In the genomic region with DNA sequence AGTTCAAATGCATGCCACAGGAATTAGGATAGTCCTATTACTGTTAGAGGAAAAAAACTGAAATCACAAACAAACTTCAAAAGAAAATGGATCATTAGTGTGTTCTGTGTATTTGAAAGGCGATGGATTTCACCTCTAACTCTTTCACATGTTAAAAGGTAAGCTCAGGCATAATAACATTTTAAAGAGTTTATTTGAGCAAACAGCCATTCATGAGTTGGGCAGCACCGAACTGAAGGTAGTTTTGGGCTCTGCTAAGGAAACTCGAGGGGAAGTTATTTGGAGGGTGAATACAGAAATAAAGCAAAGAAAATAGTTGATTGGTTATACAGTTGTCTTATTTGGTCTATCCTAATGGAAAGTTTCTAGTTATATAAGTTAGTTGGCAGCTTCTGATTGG, we compare ENCODE assay signal across 24 cellular contexts.
"Had no signal": no experiment of that assay in that cellular context is flagged by ENCODE, and none has a peak within 500 bp of the region (broad histone marks: within the 10 kb centered on the region; RNA-seq: fewer than 3 reads in every experiment).

No MANE protein-coding gene starts in this region.

- H3K27ac ChIP-seq: colonic mucosa, coronary artery, dorsolateral prefrontal cortex, epithelial cell of prostate, esophagus muscularis mucosa, esophagus squamous epithelium, foreskin keratinocyte, gastrocnemius medialis, gastroesophageal sphincter, heart left ventricle, heart right ventricle had no signal

- DNase-seq: colonic mucosa; cortex of kidney; dermis blood vessel endothelial cell; dorsolateral prefrontal cortex; effector CD4-positive, alpha-beta T cell; effector CD8-positive, alpha-beta T cell; effector memory CD4-positive, alpha-beta T cell; effector memory CD8-positive, alpha-beta T cell; endodermal cell; erythroblast; esophagus squamous epithelium; foreskin fibroblast; foreskin melanocyte; gastrocnemius medialis; glutamatergic neuron; head of caudate nucleus; heart left ventricle; heart right ventricle had no signal

- H3K4me3 ChIP-seq: colonic mucosa, coronary artery, dorsolateral prefrontal cortex, esophagus muscularis mucosa, esophagus squamous epithelium, gastrocnemius medialis, gastroesophageal sphincter, heart left ventricle, heart right ventricle had no signal

- H3K9me3 ChIP-seq: colonic mucosa, esophagus muscularis mucosa, esophagus squamous epithelium, gastrocnemius medialis, gastroesophageal sphincter, heart left ventricle, heart right ventricle had no signal

- H3K27me3 ChIP-seq: colonic mucosa, dorsolateral prefrontal cortex, esophagus muscularis mucosa, esophagus squamous epithelium, foreskin keratinocyte, gastrocnemius medialis, gastroesophageal sphincter, heart left ventricle, heart right ventricle had no signal

- ATAC-seq: effector memory CD8-positive, alpha-beta T cell; esophagus mucosa; foreskin keratinocyte; gastrocnemius medialis; gastroesophageal sphincter; heart left ventricle; heart right ventricle had no signal

- H3K36me3 ChIP-seq: colonic mucosa, esophagus muscularis mucosa, esophagus squamous epithelium, gastrocnemius medialis, gastroesophageal sphincter, heart left ventricle, heart right ventricle had no signal

- H3K4me1 ChIP-seq: colonic mucosa, esophagus muscularis mucosa, esophagus squamous epithelium, foreskin keratinocyte, gastrocnemius medialis, gastroesophageal sphincter, heart left ventricle, heart right ventricle had no signal
